8 cellular contexts compared by ENCODE assay signal in genomic region chr2:70134349-70134983, GRCh38. TPM values are rescaled to one million over a fixed set of nuclear protein-coding genes. Genes with fewer than 3 reads are reported as not detected.
DNase-seq lines count a peak whose midpoint lies in the region; ATAC-seq and TF ChIP-seq lines count a peak whose summit lies in the region.
"Not testable (repeated sequence)": the region's sequence is repeated elsewhere in the genome, so short reads cannot be mapped to it uniquely, and the experiment has no call there.

No MANE protein-coding gene starts in this region.

- not testable (repeated sequence) for H3K9me3 Mint-ChIP-seq in CD4-positive, alpha-beta T cell; activated CD4-positive, alpha-beta T cell treated with anti-CD3 and anti-CD28 coated beads, Interleukin-2, amount 10 ng/mL, durations not matched to agents 7 days and 5 days; memory B cell

- POLR2A ChIA-PET in CD4-positive, alpha-beta T cell (lab: Charles Lee): interaction anchor here (1.6 to 15.8 kb wide), 12 partner anchors 9 to 490 kb away, joined by 3 to 932 read pairs (median 50); partner anchors contain the start of genes AAK1, C2orf42, MXD1 and PCBP1
- POLR2A ChIA-PET in activated CD4-positive, alpha-beta T cell treated with anti-CD3 and anti-CD28 coated beads, Interleukin-2, amount 10 ng/mL, durations not matched to agents 7 days and 5 days (lab: Charles Lee): not testable (repeated sequence)

- ATAC-seq in CD4-positive, alpha-beta T cell (ENCODE audit: poor library complexity); memory B cell (ENCODE audit: low read depth): not testable (repeated sequence)
- ATAC-seq in esophagus mucosa: peak; percentile 11

- not testable (repeated sequence) for TF ChIP-seq CTCF in CD4-positive, alpha-beta T cell (IDR thresholded peaks at IDR 0.05); ascending aorta (IDR thresholded peaks at IDR 0.05); thyroid gland (IDR thresholded peaks at IDR 0.05)

- peak overlapping the region; percentile 84 for H3K27ac ChIP-seq in CD4-positive, alpha-beta T cell (ENCODE audit: low read depth, low read length)
- peak overlapping the region; percentile 92 for H3K27ac ChIP-seq in KOPT-K1 (ENCODE audit: low read depth, low read length, poor library complexity, severe bottlenecking)
- peak overlapping the region; percentile 90 to 93 for H3K27ac ChIP-seq in ascending aorta
- H3K27ac ChIP-seq in thyroid gland: peak overlapping the region; percentile 92 to 97 (median 96)

- WGBS in thyroid gland, 2 donors: 90 to 91% methylated on average over 10 of the region's 10 CpGs

- TF ChIP-seq POLR2A in thyroid gland (IDR thresholded peaks at IDR 0.05): not testable (repeated sequence)

- not testable (repeated sequence) for H3K27me3 Mint-ChIP-seq in CD4-positive, alpha-beta T cell; activated CD4-positive, alpha-beta T cell treated with anti-CD3 and anti-CD28 coated beads, Interleukin-2, amount 10 ng/mL, durations not matched to agents 7 days and 5 days; memory B cell

- H3K9me3 ChIP-seq in CD4-positive, alpha-beta T cell (ENCODE audit: control insufficient read depth, low read length); KOPT-K1 (ENCODE audit: insufficient read depth, low read length, poor library complexity, severe bottlenecking); ascending aorta; thyroid gland: not testable (repeated sequence)

- H3K4me1 Mint-ChIP-seq in CD4-positive, alpha-beta T cell (ENCODE audit: low read depth): peaks cover 77% of the 10 kb centered on the region
- H3K4me1 Mint-ChIP-seq in activated CD4-positive, alpha-beta T cell treated with anti-CD3 and anti-CD28 coated beads, Interleukin-2, amount 10 ng/mL, durations not matched to agents 7 days and 5 days: peaks cover 78% of the 10 kb centered on the region
- H3K4me1 Mint-ChIP-seq in memory B cell: peaks cover 44% of the 10 kb centered on the region

- not testable (repeated sequence) for H3K27me3 ChIP-seq in CD4-positive, alpha-beta T cell (ENCODE audit: control insufficient read depth, insufficient read depth, low read length); ascending aorta; thyroid gland

- H3K4me1 ChIP-seq in ascending aorta: peaks cover 12 to 34% of the 10 kb centered on the region in 2 donors
- H3K4me1 ChIP-seq in thyroid gland: peaks cover 32 to 62% of the 10 kb centered on the region in 2 donors

- H3K4me3 ChIP-seq in ascending aorta; thyroid gland (replicated peaks in 1 of 3): not testable (repeated sequence)

- H3K4me3 Mint-ChIP-seq in CD4-positive, alpha-beta T cell: peak overlapping the region; percentile 83
- H3K4me3 Mint-ChIP-seq in activated CD4-positive, alpha-beta T cell treated with anti-CD3 and anti-CD28 coated beads, Interleukin-2, amount 10 ng/mL, durations not matched to agents 7 days and 5 days: peak overlapping the region; percentile 79
- H3K4me3 Mint-ChIP-seq in memory B cell: peak overlapping the region; percentile 11

- peak overlapping the region; percentile 96 for H3K27ac Mint-ChIP-seq in CD4-positive, alpha-beta T cell
- peak overlapping the region; percentile 97 for H3K27ac Mint-ChIP-seq in activated CD4-positive, alpha-beta T cell treated with anti-CD3 and anti-CD28 coated beads, Interleukin-2, amount 10 ng/mL, durations not matched to agents 7 days and 5 days
- H3K27ac Mint-ChIP-seq in memory B cell: peak overlapping the region; percentile 95

- not testable (repeated sequence) for H3K36me3 Mint-ChIP-seq in CD4-positive, alpha-beta T cell (ENCODE audit: low read depth); activated CD4-positive, alpha-beta T cell treated with anti-CD3 and anti-CD28 coated beads, Interleukin-2, amount 10 ng/mL, durations not matched to agents 7 days and 5 days (ENCODE audit: low read depth); memory B cell

- intact Hi-C loops in CD4-positive, alpha-beta T cell (cut with DNase I, micrococcal nuclease); ascending aorta (cut with DNase I); thyroid gland (cut with DNase I): not testable (repeated sequence)
- intact Hi-C loops in posterior vena cava (cut with DNase I): loop anchor here in 1 of 2 donors (10.0 kb wide), 1 partner anchor 1890 kb away; no protein-coding TSS in a partner anchor

- CTCF ChIA-PET in CD4-positive, alpha-beta T cell (lab: Charles Lee): interaction anchor here (0.8 to 4.3 kb wide), 8 partner anchors 8 to 66 kb away, joined by 3 to 19 read pairs (median 6); no protein-coding TSS in a partner anchor
- CTCF ChIA-PET in activated CD4-positive, alpha-beta T cell treated with anti-CD3 and anti-CD28 coated beads, Interleukin-2, amount 10 ng/mL, durations not matched to agents 7 days and 5 days (lab: Charles Lee): interaction anchor here (0.6 to 4.7 kb wide), 16 partner anchors 8 to 754 kb away, joined by 3 to 31 read pairs (median 4); no protein-coding TSS in a partner anchor

- not testable (repeated sequence) for H3K36me3 ChIP-seq in KOPT-K1 (ENCODE audit: insufficient read depth, low read length); ascending aorta; thyroid gland

- not testable (repeated sequence) for DNase-seq in CD4-positive, alpha-beta T cell; activated CD4-positive, alpha-beta T cell treated with anti-CD3 and anti-CD28 coated beads, Interleukin-2, amount 10 ng/mL, durations not matched to agents 7 days and 5 days; ascending aorta (ENCODE audit: low spot score in 2 of 2); memory B cell (ENCODE audit: low spot score in 2 of 2); thyroid gland
- peak; percentile 0 for DNase-seq in posterior vena cava (ENCODE audit: low spot score)

RNA-seq across cellular contexts. Expression of gene PCBP1, which starts 47.2 kb away (rescaled TPM):
- 100 to 1,000 TPM; 228 to 233 TPM for total RNA-seq in CD4-positive, alpha-beta T cell
- total RNA-seq in activated CD4-positive, alpha-beta T cell treated with anti-CD3 and anti-CD28 coated beads, Interleukin-2, amount 10 ng/mL, durations not matched to agents 7 days and 5 days: 100 to 1,000 TPM; 527 to 544 TPM
- total RNA-seq in ascending aorta (227 TPM), esophagus mucosa (214 TPM), posterior vena cava (100 to 1,000 TPM; 238 to 269 TPM), thyroid gland (100 to 1,000 TPM; 165 to 215 (median 195) TPM)

RNA-seq across cellular contexts. Expression of gene C2orf42, which starts 56.4 kb away (rescaled TPM):
- 10 to 100 TPM; 16.9 to 18.4 TPM for total RNA-seq in CD4-positive, alpha-beta T cell
- total RNA-seq in activated CD4-positive, alpha-beta T cell treated with anti-CD3 and anti-CD28 coated beads, Interleukin-2, amount 10 ng/mL, durations not matched to agents 7 days and 5 days: 10 to 100 TPM; 26.0 to 27.9 TPM
- total RNA-seq in ascending aorta (9.5 TPM), esophagus mucosa (4.9 TPM), posterior vena cava (10 to 100 TPM; 13.1 to 17.8 TPM), thyroid gland (10 to 100 TPM in 3 of 4 donors, 1 to 10 TPM in 1; 9.8 to 26.5 (median 18.0) TPM)

Comparison
In these comparisons a context has a peak if more than half of its experiments do, and no peak if none do; other contexts are left out.
1. H3K4me3 Mint-ChIP-seq: peak in every context shown above with its lines; median percentile 83 in CD4-positive, alpha-beta T cell; 79 in activated CD4-positive, alpha-beta T cell treated with anti-CD3 and anti-CD28 coated beads, Interleukin-2, amount 10 ng/mL, durations not matched to agents 7 days and 5 days; 11 in memory B cell.